In the genomic region with DNA sequence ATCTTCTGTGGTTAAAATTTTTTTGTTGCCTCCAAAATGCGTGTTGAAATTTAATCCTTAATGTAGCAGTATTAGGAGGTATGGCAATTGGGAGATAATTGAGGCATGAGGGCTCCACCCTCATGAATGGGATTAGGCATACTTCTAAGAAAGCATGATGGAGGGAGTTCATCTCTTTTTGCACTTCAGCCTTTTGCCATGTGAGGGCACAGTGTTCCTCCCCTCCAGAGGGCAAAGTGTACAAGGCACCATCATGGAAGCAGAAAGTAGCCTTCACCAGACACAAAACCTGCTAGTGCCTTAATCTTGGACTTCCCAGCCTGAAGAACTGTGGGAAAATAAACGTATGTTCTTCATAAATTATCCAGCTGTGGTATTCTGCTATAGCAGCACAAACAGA, we compare ENCODE assay signal across 11 cellular contexts.
A peak's percentile ranks its signal among the peaks of the same experiment; 100 is the strongest.
DNase-seq lines count a peak whose midpoint lies in the region; ATAC-seq and TF ChIP-seq lines count a peak whose summit lies in the region.
"Had no signal": no experiment of that assay in that cellular context is flagged by ENCODE, and none has a peak within 500 bp of the region (broad histone marks: within the 10 kb centered on the region; RNA-seq: fewer than 3 reads in every experiment).

No MANE protein-coding gene starts in this region.

- H3K27me3 ChIP-seq in BE2C = no peaks in the 10 kb centered on the region
- H3K27me3 ChIP-seq: heart right ventricle had no signal

- H3K4me3 ChIP-seq in BE2C (ENCODE audit: low read depth, low read length) (no peak overlapping the region), epithelial cell of proximal tubule (ENCODE audit: low read depth, low read length) (no peak overlapping the region)
- H3K4me3 ChIP-seq: heart right ventricle had no signal

- H3K36me3 Mint-ChIP-seq in stimulated activated naive B cell treated with anti-CD40 and anti-IgM and Interleukin-4, amounts not matched to agents 10 μg/mL and 1 μg/mL and 100 μg/mL, for 72 hours = no peaks in the 10 kb centered on the region

- H3K9me3 Mint-ChIP-seq in stimulated activated naive CD8-positive, alpha-beta T cell treated with anti-CD3 and anti-CD28 coated beads, Interleukin-15, amount 100 ng/mL, for 72 hours = peaks cover 6 to 17% of the 10 kb centered on the region in 2 donors
- H3K9me3 Mint-ChIP-seq in stimulated activated naive B cell treated with anti-CD40 and anti-IgM and Interleukin-4, amounts not matched to agents 10 μg/mL and 1 μg/mL and 100 μg/mL, for 72 hours = peaks cover 0 to 6% of the 10 kb centered on the region in 2 donors

- H3K27me3 Mint-ChIP-seq in stimulated activated naive CD8-positive, alpha-beta T cell treated with anti-CD3 and anti-CD28 coated beads, Interleukin-15, amount 100 ng/mL, for 72 hours = no peaks in the 10 kb centered on the region
- H3K27me3 Mint-ChIP-seq in stimulated activated naive B cell treated with anti-CD40 and anti-IgM and Interleukin-4, amounts not matched to agents 10 μg/mL and 1 μg/mL and 100 μg/mL, for 72 hours = no peaks in the 10 kb centered on the region

- no peaks in the 10 kb centered on the region for H3K4me1 Mint-ChIP-seq in stimulated activated naive CD8-positive, alpha-beta T cell treated with anti-CD3 and anti-CD28 coated beads, Interleukin-15, amount 100 ng/mL, for 72 hours
- H3K4me1 Mint-ChIP-seq in stimulated activated naive B cell treated with anti-CD40 and anti-IgM and Interleukin-4, amounts not matched to agents 10 μg/mL and 1 μg/mL and 100 μg/mL, for 72 hours = no peaks in the 10 kb centered on the region

- peak; percentile 16 for DNase-seq in BE2C
- peak; percentile 19 for DNase-seq in NAMALWA (ENCODE audit: low spot score)
- no peak for DNase-seq in epithelial cell of proximal tubule (ENCODE audit: low read depth)
- no peak for DNase-seq in DMS114 treated with DMSO at 0.1 percent for 48 hours (lab: John Stamatoyannopoulos, UW; ENCODE audit: unreplicated experiment)
- DNase-seq in mesenteric fat pad (ENCODE audit: low spot score) = no peak
- no peak for DNase-seq in stimulated activated naive CD8-positive, alpha-beta T cell treated with anti-CD3 and anti-CD28 coated beads, Interleukin-15, amount 100 ng/mL, for 72 hours
- no peak for DNase-seq in stimulated activated naive B cell treated with anti-CD40 and anti-IgM and Interleukin-4, amounts not matched to agents 10 μg/mL and 1 μg/mL and 100 μg/mL, for 72 hours
- DNase-seq: heart right ventricle, NCI-H526 treated with DMSO at 0.1 percent for 48 hours, T1000 had no signal

- TF ChIP-seq CTCF in BE2C (IDR thresholded peaks at IDR 0.05; ENCODE audit: low read depth, low read length) (peak; percentile 46), epithelial cell of proximal tubule (conservative IDR thresholded peaks at IDR 0.05; ENCODE audit: low read depth, low read length) (peak; percentile 71)

- no peak overlapping the region for H3K4me3 Mint-ChIP-seq in stimulated activated naive CD8-positive, alpha-beta T cell treated with anti-CD3 and anti-CD28 coated beads, Interleukin-15, amount 100 ng/mL, for 72 hours
- no peak overlapping the region for H3K4me3 Mint-ChIP-seq in stimulated activated naive B cell treated with anti-CD40 and anti-IgM and Interleukin-4, amounts not matched to agents 10 μg/mL and 1 μg/mL and 100 μg/mL, for 72 hours

- no peaks in the 10 kb centered on the region for H3K36me3 ChIP-seq in BE2C
- H3K36me3 ChIP-seq: heart right ventricle had no signal

- H3K9me3 ChIP-seq in BE2C = no peaks in the 10 kb centered on the region
- H3K9me3 ChIP-seq: heart right ventricle had no signal

- H3K27ac Mint-ChIP-seq in stimulated activated naive CD8-positive, alpha-beta T cell treated with anti-CD3 and anti-CD28 coated beads, Interleukin-15, amount 100 ng/mL, for 72 hours = no peak overlapping the region
- H3K27ac Mint-ChIP-seq in stimulated activated naive B cell treated with anti-CD40 and anti-IgM and Interleukin-4, amounts not matched to agents 10 μg/mL and 1 μg/mL and 100 μg/mL, for 72 hours = no peak overlapping the region

- peak; percentile 56 for ATAC-seq in GM18909 (IDR thresholded peaks at IDR 0.05; ENCODE audit: poor library complexity, unreplicated experiment)
- ATAC-seq in stimulated activated naive CD8-positive, alpha-beta T cell treated with anti-CD3 and anti-CD28 coated beads, Interleukin-15, amount 100 ng/mL, for 72 hours = no peak
- ATAC-seq in stimulated activated naive B cell treated with anti-CD40 and anti-IgM and Interleukin-4, amounts not matched to agents 10 μg/mL and 1 μg/mL and 100 μg/mL, for 72 hours (replicated peaks) = no peak
- ATAC-seq: heart right ventricle had no signal

- no peaks in the 10 kb centered on the region for H3K4me1 ChIP-seq in BE2C
- H3K4me1 ChIP-seq: heart right ventricle had no signal

Comparison
In these comparisons a context has a peak if more than half of its experiments do, and no peak if none do; other contexts are left out.
1. DNase-seq: peak in BE2C (single experiment) and NAMALWA (single experiment); none in epithelial cell of proximal tubule (single experiment), DMS114 treated with DMSO at 0.1 percent for 48 hours (single experiment), mesenteric fat pad (single experiment), stimulated activated naive CD8-positive, alpha-beta T cell treated with anti-CD3 and anti-CD28 coated beads, Interleukin-15, amount 100 ng/mL, for 72 hours (0 of 2) and stimulated activated naive B cell treated with anti-CD40 and anti-IgM and Interleukin-4, amounts not matched to agents 10 μg/mL and 1 μg/mL and 100 μg/mL, for 72 hours (single experiment).